In genomic region chr13:79404361-79404760, GRCh38 we compare ENCODE assay signal across 10 cellular contexts. TPM values are rescaled to one million over a fixed set of nuclear protein-coding genes. Genes with fewer than 3 reads are reported as not detected.
DNase-seq lines count a peak whose midpoint lies in the region; ATAC-seq, FAIRE-seq and TF ChIP-seq lines count a peak whose summit lies in the region.
"Had no signal": no experiment of that assay in that cellular context is flagged by ENCODE, and none has a peak within 500 bp of the region (broad histone marks: within the 10 kb centered on the region; RNA-seq: fewer than 3 reads in every experiment).

No MANE protein-coding gene starts in this region.

- H3K9me3 Mint-ChIP-seq in mesothelial cell of epicardium: no peaks in the 10 kb centered on the region

- H3K9ac ChIP-seq in HUES64 (ENCODE audit: low read depth, low read length) (peak overlapping the region; percentile 92), muscle layer of colon (ENCODE audit: low read length) (peak overlapping the region; percentile 83)

- peaks cover 46% of the 10 kb centered on the region for H3K4me1 Mint-ChIP-seq in mesothelial cell of epicardium

- H3K27ac ChIP-seq in HUES64 (ENCODE audit: low read depth, low read length): no peak overlapping the region
- no peak overlapping the region for H3K27ac ChIP-seq in muscle layer of colon (ENCODE audit: low read depth, low read length)

- H3K4me3 ChIP-seq in AG10803 (ENCODE audit: low read length) (peak overlapping the region; percentile 79), HUES64 (ENCODE audit: low read length) (peak overlapping the region; percentile 90), bronchial epithelial cell (ENCODE audit: low read depth, low read length) (peak overlapping the region; percentile 90), muscle layer of colon (ENCODE audit: low read depth in 1 of 2, low read length in 2 of 2) (peak overlapping the region; percentile 74 to 89)

- H3K36me3 Mint-ChIP-seq in mesothelial cell of epicardium: peaks cover 12% of the 10 kb centered on the region

- FAIRE-seq in bronchial epithelial cell (lab: Jason Lieb, UNC) (no peak), D721Med (lab: Jason Lieb, UNC) (no peak)

- H3K9me3 ChIP-seq in HUES64 (ENCODE audit: insufficient read depth, low read depth, low read length): no peaks in the 10 kb centered on the region
- no peaks in the 10 kb centered on the region for H3K9me3 ChIP-seq in muscle layer of colon (ENCODE audit: low read length)

- no peak for ATAC-seq in HG03045 (IDR thresholded peaks at IDR 0.05; ENCODE audit: unreplicated experiment)

- DNase-seq in AG10803 (ENCODE audit: low read depth): no peak
- no peak for DNase-seq in bronchial epithelial cell (ENCODE audit: low read depth)
- DNase-seq in mesothelial cell of epicardium (ENCODE audit: low spot score in 2 of 2, unreplicated experiment in 2 of 2): no peak
- DNase-seq in D721Med (ENCODE audit: insufficient read length, low spot score): no peak
- DNase-seq in hepatic stellate cell (ENCODE audit: low spot score): no peak
- DNase-seq: activated CD8-positive, alpha-beta memory T cell treated with anti-CD3 and anti-CD28 coated beads, Interleukin-2, amount 50 U/mL, for 48 hours; EL had no signal

- H3K4me1 ChIP-seq in HUES64 (ENCODE audit: insufficient read depth, low read length): peaks cover 64% of the 10 kb centered on the region
- H3K4me1 ChIP-seq in muscle layer of colon (ENCODE audit: insufficient read depth, low read length): peaks cover 28% of the 10 kb centered on the region

- no peak for TF ChIP-seq CTCF in AG10803 (conservative IDR thresholded peaks at IDR 0.05; ENCODE audit: low read length)
- TF ChIP-seq CTCF in bronchial epithelial cell (IDR thresholded peaks at IDR 0.05; ENCODE audit: insufficient read depth, low read length, severe bottlenecking): no peak
- no peak for TF ChIP-seq CTCF in mesothelial cell of epicardium (IDR thresholded peaks at IDR 0.05; ENCODE audit: unreplicated experiment)
- TF ChIP-seq CTCF in D721Med (IDR thresholded peaks at IDR 0.05; ENCODE audit: insufficient read depth, missing control alignments): no peak

- H3K27me3 ChIP-seq in HUES64 (ENCODE audit: insufficient read depth, low read length) (no peaks in the 10 kb centered on the region), bronchial epithelial cell (ENCODE audit: control insufficient read depth, insufficient read depth, low read length) (no peaks in the 10 kb centered on the region), muscle layer of colon (ENCODE audit: control insufficient read depth in 1 of 2, insufficient read depth in 2 of 2, low read length in 2 of 2) (no peaks in the 10 kb centered on the region)

- no peak overlapping the region for H3K27ac Mint-ChIP-seq in mesothelial cell of epicardium

- H3K27me3 Mint-ChIP-seq in mesothelial cell of epicardium (ENCODE audit: low read depth): no peaks in the 10 kb centered on the region

- WGBS in HUES64: 36% methylated on average over 1 of the region's 1 CpG

- H3K36me3 ChIP-seq in HUES64 (ENCODE audit: insufficient read depth, low read length): peaks cover 21% of the 10 kb centered on the region
- no peaks in the 10 kb centered on the region for H3K36me3 ChIP-seq in bronchial epithelial cell (ENCODE audit: control insufficient read depth, insufficient read depth, low read length)
- H3K36me3 ChIP-seq in muscle layer of colon (ENCODE audit: insufficient read depth, low read length): peaks cover 5% of the 10 kb centered on the region

- no peak overlapping the region for H3K4me3 Mint-ChIP-seq in mesothelial cell of epicardium

RNA-seq across cellular contexts. Expression of gene RBM26, which starts 1.7 kb away (rescaled TPM):
- 42.8 TPM for polyA plus RNA-seq in HUES64 (2013, experiment 1 of 2)
- polyA plus RNA-seq in HUES64 (2013, experiment 2 of 2): 46.3 TPM
- total RNA-seq in bronchial epithelial cell (13.7 and 15.7 TPM in 2 replicates), mesothelial cell of epicardium (82.0 to 87.3 TPM (median 84.9 TPM) in 3 replicates)
